Comparison of ENCODE assay signal across 1 cellular context in genomic region chr19:41263042-41263849, GRCh38.
TF ChIP-seq lines count a peak whose summit lies in the region.

No MANE protein-coding gene starts in this region.

TF ChIP-seq in K562, 482 proteins besides CTCF, POLR2A, EP300 and RAD21 (continued from another document and continues in another):
- TF ChIP-seq RNF219 (CRISPR knock-in tag; IDR thresholded peaks at IDR 0.05), result no peak
- no peak for TF ChIP-seq PPARD (CRISPR knock-in tag; IDR thresholded peaks at IDR 0.05)
- TF ChIP-seq CBX1 (IDR thresholded peaks at IDR 0.05; ENCODE audit: low read depth), result no peak
- TF ChIP-seq, protein P1, sequence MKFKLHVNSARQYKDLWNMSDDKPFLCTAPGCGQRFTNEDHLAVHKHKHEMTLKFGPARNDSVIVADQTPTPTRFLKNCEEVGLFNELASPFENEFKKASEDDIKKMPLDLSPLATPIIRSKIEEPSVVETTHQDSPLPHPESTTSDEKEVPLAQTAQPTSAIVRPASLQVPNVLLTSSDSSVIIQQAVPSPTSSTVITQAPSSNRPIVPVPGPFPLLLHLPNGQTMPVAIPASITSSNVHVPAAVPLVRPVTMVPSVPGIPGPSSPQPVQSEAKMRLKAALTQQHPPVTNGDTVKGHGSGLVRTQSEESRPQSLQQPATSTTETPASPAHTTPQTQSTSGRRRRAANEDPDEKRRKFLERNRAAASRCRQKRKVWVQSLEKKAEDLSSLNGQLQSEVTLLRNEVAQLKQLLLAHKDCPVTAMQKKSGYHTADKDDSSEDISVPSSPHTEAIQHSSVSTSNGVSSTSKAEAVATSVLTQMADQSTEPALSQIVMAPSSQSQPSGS (CRISPR knock-in tag; IDR thresholded peaks at IDR 0.05), result no peak
- 0 out of 4 replicates have a peak, but pooled peaks of 1 of the 2 experiments have one; percentile 37 for TF ChIP-seq MAZ (CRISPR knock-in tag; conservative IDR thresholded peaks at IDR 0.05 in 1 of 2, IDR thresholded peaks at IDR 0.05 in 1 of 2)
- TF ChIP-seq ZNF696 (CRISPR knock-in tag; conservative IDR thresholded peaks at IDR 0.05), result no peak
- peak; percentile 66 for TF ChIP-seq TAF9B (IDR thresholded peaks at IDR 0.05; ENCODE audit: partially characterized antibody)
- no peak for TF ChIP-seq C11orf30 (IDR thresholded peaks at IDR 0.05; ENCODE audit: low read depth)
- no peak for TF ChIP-seq BRF2 (IDR thresholded peaks at IDR 0.05; ENCODE audit: borderline replicate concordance, insufficient read depth, insufficient read length)
- 0 out of 2 replicates have a peak, but pooled peaks have one; percentile 6 for TF ChIP-seq ESRRA (IDR thresholded peaks at IDR 0.05; ENCODE audit: borderline replicate concordance, low read depth)
- TF ChIP-seq ETV5 (CRISPR knock-in tag; IDR thresholded peaks at IDR 0.05; ENCODE audit: low read depth), result peak; percentile 47; the same call in 1 of the 2 replicates
- TF ChIP-seq, protein P2, sequence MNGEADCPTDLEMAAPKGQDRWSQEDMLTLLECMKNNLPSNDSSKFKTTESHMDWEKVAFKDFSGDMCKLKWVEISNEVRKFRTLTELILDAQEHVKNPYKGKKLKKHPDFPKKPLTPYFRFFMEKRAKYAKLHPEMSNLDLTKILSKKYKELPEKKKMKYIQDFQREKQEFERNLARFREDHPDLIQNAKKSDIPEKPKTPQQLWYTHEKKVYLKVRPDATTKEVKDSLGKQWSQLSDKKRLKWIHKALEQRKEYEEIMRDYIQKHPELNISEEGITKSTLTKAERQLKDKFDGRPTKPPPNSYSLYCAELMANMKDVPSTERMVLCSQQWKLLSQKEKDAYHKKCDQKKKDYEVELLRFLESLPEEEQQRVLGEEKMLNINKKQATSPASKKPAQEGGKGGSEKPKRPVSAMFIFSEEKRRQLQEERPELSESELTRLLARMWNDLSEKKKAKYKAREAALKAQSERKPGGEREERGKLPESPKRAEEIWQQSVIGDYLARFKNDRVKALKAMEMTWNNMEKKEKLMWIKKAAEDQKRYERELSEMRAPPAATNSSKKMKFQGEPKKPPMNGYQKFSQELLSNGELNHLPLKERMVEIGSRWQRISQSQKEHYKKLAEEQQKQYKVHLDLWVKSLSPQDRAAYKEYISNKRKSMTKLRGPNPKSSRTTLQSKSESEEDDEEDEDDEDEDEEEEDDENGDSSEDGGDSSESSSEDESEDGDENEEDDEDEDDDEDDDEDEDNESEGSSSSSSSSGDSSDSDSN (IDR thresholded peaks at IDR 0.05; ENCODE audit: borderline replicate concordance in 1 of 2, low read depth in 2 of 2, low read length in 2 of 2), result no peak
- TF ChIP-seq HDGF (IDR thresholded peaks at IDR 0.05), result no peak
- TF ChIP-seq CUX1 (CRISPR knock-in tag; IDR thresholded peaks at IDR 0.05), result no peak
- no peak for TF ChIP-seq HDAC3 (IDR thresholded peaks at IDR 0.05; ENCODE audit: borderline replicate concordance, partially characterized antibody)
- TF ChIP-seq ZNF695 (CRISPR knock-in tag; IDR thresholded peaks at IDR 0.05), result no peak
- no peak for TF ChIP-seq ZNF76 (CRISPR knock-in tag; IDR thresholded peaks at IDR 0.05; ENCODE audit: borderline replicate concordance)
- TF ChIP-seq CXXC5 (CRISPR knock-in tag; IDR thresholded peaks at IDR 0.05), result peak; percentile 73
- no peak for TF ChIP-seq MAFF (IDR thresholded peaks at IDR 0.05; ENCODE audit: low read length)
- TF ChIP-seq ZBTB5 (IDR thresholded peaks at IDR 0.05), result no peak
- TF ChIP-seq NR2C2 (CRISPR knock-in tag; IDR thresholded peaks at IDR 0.05), result no peak
- TF ChIP-seq NR2C2 (tag; IDR thresholded peaks at IDR 0.05), result no peak; the same call in 1 of the 2 replicates
- no peak for TF ChIP-seq ZBTB43 (CRISPR knock-in tag; IDR thresholded peaks at IDR 0.05)
- no peak for TF ChIP-seq ETV1 (tag; conservative IDR thresholded peaks at IDR 0.05; ENCODE audit: low read depth)
- TF ChIP-seq ZNF263 (CRISPR knock-in tag; IDR thresholded peaks at IDR 0.05; ENCODE audit: borderline replicate concordance), result no peak
- no peak for TF ChIP-seq MTF1 (CRISPR knock-in tag; IDR thresholded peaks at IDR 0.05; ENCODE audit: borderline replicate concordance)
- TF ChIP-seq ZC3H11A (IDR thresholded peaks at IDR 0.05; ENCODE audit: low read depth, low read length), result no peak
- TF ChIP-seq PHF20 (IDR thresholded peaks at IDR 0.05; ENCODE audit: partially characterized antibody), result no peak
- TF ChIP-seq HNRNPK (IDR thresholded peaks at IDR 0.05; ENCODE audit: low read depth, low read length, poor library complexity, severe bottlenecking), result no peak
- peak; percentile 75 for TF ChIP-seq ATF7 (IDR thresholded peaks at IDR 0.05)
- peak; percentile 97 for TF ChIP-seq ZBTB1 (CRISPR knock-in tag; IDR thresholded peaks at IDR 0.05; ENCODE audit: borderline replicate concordance, low read depth)
- no peak for TF ChIP-seq USF1 (CRISPR knock-in tag; IDR thresholded peaks at IDR 0.05)
- TF ChIP-seq IRF2 (CRISPR knock-in tag; IDR thresholded peaks at IDR 0.05), result no peak
- TF ChIP-seq ATF3 (IDR thresholded peaks at IDR 0.05), result 0 out of 2 replicates have a peak, but pooled peaks have one; percentile 16
- TF ChIP-seq ATF3 (CRISPR knock-in tag; conservative IDR thresholded peaks at IDR 0.05), result no peak
- TF ChIP-seq HNRNPLL (IDR thresholded peaks at IDR 0.05; ENCODE audit: low read depth, low read length, poor library complexity, severe bottlenecking), result no peak
- TF ChIP-seq HNRNPH1 (optimal IDR thresholded peaks at IDR 0.05; ENCODE audit: low read depth, low read length), result no peak
- no peak for TF ChIP-seq FOXJ3 (CRISPR knock-in tag; IDR thresholded peaks at IDR 0.05)
- peak; percentile 76 for TF ChIP-seq SMAD1 (IDR thresholded peaks at IDR 0.05; ENCODE audit: low read depth, low read length, partially characterized antibody)
- no peak for TF ChIP-seq TCFL5 (CRISPR knock-in tag; conservative IDR thresholded peaks at IDR 0.05)
- no peak for TF ChIP-seq ZNF24 (IDR thresholded peaks at IDR 0.05)
- no peak for TF ChIP-seq SMARCC2 (IDR thresholded peaks at IDR 0.05; ENCODE audit: low read depth)
- TF ChIP-seq ZZZ3 (IDR thresholded peaks at IDR 0.05), result no peak
- TF ChIP-seq NCOA6 (IDR thresholded peaks at IDR 0.05), result no peak
- TF ChIP-seq FOXP1 (CRISPR knock-in tag; IDR thresholded peaks at IDR 0.05), result no peak; the same call in 1 of the 2 replicates
- TF ChIP-seq, protein P3, sequence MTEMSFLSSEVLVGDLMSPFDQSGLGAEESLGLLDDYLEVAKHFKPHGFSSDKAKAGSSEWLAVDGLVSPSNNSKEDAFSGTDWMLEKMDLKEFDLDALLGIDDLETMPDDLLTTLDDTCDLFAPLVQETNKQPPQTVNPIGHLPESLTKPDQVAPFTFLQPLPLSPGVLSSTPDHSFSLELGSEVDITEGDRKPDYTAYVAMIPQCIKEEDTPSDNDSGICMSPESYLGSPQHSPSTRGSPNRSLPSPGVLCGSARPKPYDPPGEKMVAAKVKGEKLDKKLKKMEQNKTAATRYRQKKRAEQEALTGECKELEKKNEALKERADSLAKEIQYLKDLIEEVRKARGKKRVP (CRISPR knock-in tag; IDR thresholded peaks at IDR 0.05), result no peak
- no peak for TF ChIP-seq SRSF7 (optimal IDR thresholded peaks at IDR 0.05; ENCODE audit: low read depth, low read length)
- no peak for TF ChIP-seq ZNF175 (CRISPR knock-in tag; IDR thresholded peaks at IDR 0.05; ENCODE audit: low read depth)
- TF ChIP-seq ZC3H8 (IDR thresholded peaks at IDR 0.05), result no peak
- peak; percentile 32; the same call in 1 of the 2 replicates for TF ChIP-seq EGR1 (conservative IDR thresholded peaks at IDR 0.05)
- TF ChIP-seq TAF15 (IDR thresholded peaks at IDR 0.05; ENCODE audit: low read depth, low read length), result no peak
- no peak for TF ChIP-seq RHOXF2B (CRISPR knock-in tag; conservative IDR thresholded peaks at IDR 0.05)
- no peak for TF ChIP-seq CCAR2 (IDR thresholded peaks at IDR 0.05; ENCODE audit: low read depth, low read length)
